ENCODE assay signal across 10 cellular contexts in the genomic region with DNA sequence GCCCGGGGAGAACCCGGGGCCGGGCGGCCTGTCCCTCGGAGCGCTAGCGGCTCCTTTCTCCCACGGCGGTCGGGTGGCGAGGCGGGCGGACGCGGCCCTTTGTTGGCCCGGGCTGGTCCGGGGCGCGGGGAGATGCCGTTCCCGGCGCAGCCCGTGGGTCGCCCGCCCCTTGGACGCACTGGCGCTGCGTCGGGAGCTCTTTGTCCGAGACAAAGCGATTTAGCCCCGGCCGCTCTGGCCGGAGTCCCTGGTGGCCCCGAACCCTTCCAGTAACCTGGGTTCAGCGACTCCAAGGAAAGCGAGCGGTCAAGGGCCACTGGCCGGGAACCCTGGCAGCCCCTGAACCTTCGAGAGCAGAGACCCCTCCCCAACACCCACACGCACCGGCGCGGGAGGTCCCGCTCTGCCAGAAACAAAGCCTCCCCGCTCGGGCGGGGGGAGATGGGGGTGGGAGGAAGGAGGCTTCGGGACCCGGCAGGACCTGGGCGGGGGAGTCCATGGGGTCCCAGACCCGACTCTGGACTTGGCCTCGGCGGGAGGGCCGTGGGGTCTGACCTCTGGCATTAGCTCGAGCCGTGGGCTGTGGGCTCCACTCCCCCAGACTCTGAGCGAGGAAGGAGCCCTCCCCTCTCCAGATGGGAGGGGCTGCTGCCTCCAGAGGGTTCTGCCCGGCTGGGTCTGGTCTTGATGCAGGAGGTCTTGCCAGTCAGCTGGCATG. TPM values are rescaled to one million over a fixed set of nuclear protein-coding genes. Genes with fewer than 3 reads are reported as not detected.
DNase-seq lines count a peak whose midpoint lies in the region; FAIRE-seq and TF ChIP-seq lines count a peak whose summit lies in the region.
"Had no signal": no experiment of that assay in that cellular context is flagged by ENCODE, and none has a peak within 500 bp of the region (broad histone marks: within the 10 kb centered on the region; RNA-seq: fewer than 3 reads in every experiment).

No MANE protein-coding gene starts in this region.

- peaks cover 14% of the 10 kb centered on the region for H3K4me1 ChIP-seq in astrocyte (ENCODE audit: insufficient read depth, low read length)
- H3K4me1 ChIP-seq in testis = peaks cover 14% of the 10 kb centered on the region

- peaks cover 24% of the 10 kb centered on the region for H3K79me2 ChIP-seq in astrocyte (ENCODE audit: insufficient read depth, low read length)

- H3K4me3 Mint-ChIP-seq in activated T-cell treated with anti-CD3 and anti-CD28 coated beads, Interleukin-2, amount 50 U/mL, for 24 hours = peak overlapping the region; percentile 12
- peak overlapping the region; percentile 81 for H3K4me3 Mint-ChIP-seq in astrocyte (ENCODE audit: unreplicated experiment)

- TF ChIP-seq CTCF in astrocyte (IDR thresholded peaks at IDR 0.05; ENCODE audit: insufficient read depth, low read depth, low read length) (no peak), testis (IDR thresholded peaks at IDR 0.05) (no peak)

- WGBS in testis, 2 donors = 3 to 4% methylated on average over 21 to 49 of the region's 59 CpGs

- H3K36me3 Mint-ChIP-seq in activated T-cell treated with anti-CD3 and anti-CD28 coated beads, Interleukin-2, amount 50 U/mL, for 24 hours (ENCODE audit: low read depth) = no peaks in the 10 kb centered on the region
- peaks cover 23% of the 10 kb centered on the region for H3K36me3 Mint-ChIP-seq in astrocyte (ENCODE audit: low read depth, unreplicated experiment)

- H2AFZ ChIP-seq in astrocyte (ENCODE audit: low read depth, low read length) = peak overlapping the region; percentile 18

- H3K4me2 ChIP-seq in astrocyte (ENCODE audit: low read length) = peak overlapping the region; percentile 93

- H3K27ac Mint-ChIP-seq in activated T-cell treated with anti-CD3 and anti-CD28 coated beads, Interleukin-2, amount 50 U/mL, for 24 hours = no peak overlapping the region
- H3K27ac Mint-ChIP-seq in astrocyte (ENCODE audit: unreplicated experiment) = no peak overlapping the region

- H3K27ac ChIP-seq in astrocyte (ENCODE audit: low read depth, low read length) (no peak overlapping the region), testis (no peak overlapping the region)

- H4K20me1 ChIP-seq in astrocyte (ENCODE audit: insufficient read depth, low read length) = peaks cover 41% of the 10 kb centered on the region

- H3K36me3 ChIP-seq in astrocyte (ENCODE audit: insufficient read depth, low read length) (no peaks in the 10 kb centered on the region), testis (ENCODE audit: low read depth, missing control alignments) (no peaks in the 10 kb centered on the region)

- peaks cover 9% of the 10 kb centered on the region for H3K4me1 Mint-ChIP-seq in activated T-cell treated with anti-CD3 and anti-CD28 coated beads, Interleukin-2, amount 50 U/mL, for 24 hours (ENCODE audit: low read depth)
- H3K4me1 Mint-ChIP-seq in astrocyte (ENCODE audit: low read depth, unreplicated experiment) = peaks cover 3% of the 10 kb centered on the region

- no peaks in the 10 kb centered on the region for H3K9me3 ChIP-seq in astrocyte (ENCODE audit: insufficient read depth, low read depth, low read length)
- no peaks in the 10 kb centered on the region for H3K9me3 ChIP-seq in testis

- no peak for TF ChIP-seq POLR2A in testis (IDR thresholded peaks at IDR 0.05)

- peaks cover 3% of the 10 kb centered on the region for H3K9me3 Mint-ChIP-seq in activated T-cell treated with anti-CD3 and anti-CD28 coated beads, Interleukin-2, amount 50 U/mL, for 24 hours
- no peaks in the 10 kb centered on the region for H3K9me3 Mint-ChIP-seq in astrocyte (ENCODE audit: unreplicated experiment)

- peak overlapping the region; percentile 76 for H3K9ac ChIP-seq in astrocyte (ENCODE audit: low read length)

- FAIRE-seq in astrocyte (lab: Jason Lieb, UNC) = no peak
- FAIRE-seq: D721Med, kidney had no signal

- H3K27me3 Mint-ChIP-seq in activated T-cell treated with anti-CD3 and anti-CD28 coated beads, Interleukin-2, amount 50 U/mL, for 24 hours = peaks cover 58% of the 10 kb centered on the region
- peaks cover 46% of the 10 kb centered on the region for H3K27me3 Mint-ChIP-seq in astrocyte (ENCODE audit: low read depth, unreplicated experiment)

- H3K27me3 ChIP-seq in astrocyte (ENCODE audit: insufficient read depth, low read length) (peaks cover 26% of the 10 kb centered on the region), testis (no peaks in the 10 kb centered on the region)

- intact Hi-C loops in testis (cut with DNase I; ENCODE audit: low total_unique reads) = no loop called here

- no peak for DNase-seq in activated T-cell treated with anti-CD3 and anti-CD28 coated beads, Interleukin-2, amount 50 U/mL, for 24 hours
- no peak for DNase-seq in activated T-cell treated with anti-CD3 and anti-CD28 coated beads, Interleukin-2, amount 50 U/mL, for 48 hours
- DNase-seq in astrocyte (ENCODE audit: low read depth) (no peak), iPS-NIHi7 (ENCODE audit: extremely low spot score) (peak; percentile 39), testis (no peak), NCI-H2029 treated with DMSO at 0.1 percent for 48 hours (lab: John Stamatoyannopoulos, UW) (no peak), AML-193 (lab: John Stamatoyannopoulos, UW) (no peak), NCI-H446 treated with DMSO at 0.1 percent for 48 hours (lab: John Stamatoyannopoulos, UW) (no peak)
- DNase-seq: kidney had no signal

- H3K4me3 ChIP-seq in astrocyte (ENCODE audit: insufficient read depth, low read depth, low read length) (peak overlapping the region; percentile 71), testis (peak overlapping the region; percentile 51 to 52)

RNA-seq across cellular contexts. Expression of a gene that starts 0.8 kb away (rescaled TPM):
- total RNA-seq in astrocyte (25.8 and 26.1 TPM in 2 replicates), testis (10 to 100 TPM; 11.7 to 21.0 TPM)
- 13.9 TPM for polyA plus RNA-seq in testis (ENCODE audit: insufficient read depth, low read depth, low replicate concordance)
